In genomic region chr14:68135028-68135427, GRCh38 we compare ENCODE assay signal across 1 cellular context.
TF ChIP-seq lines count a peak whose summit lies in the region.

No MANE protein-coding gene starts in this region.

TF ChIP-seq in GM12878, 131 proteins besides CTCF, POLR2A, EP300 and RAD21 (continued from another document):
- TF ChIP-seq KDM1A (IDR thresholded peaks at IDR 0.05; ENCODE audit: borderline replicate concordance) (no peak), SUZ12 (IDR thresholded peaks at IDR 0.05; ENCODE audit: unreplicated experiment) (no peak), IKZF2 (IDR thresholded peaks at IDR 0.05) (0 out of 4 replicates have a peak, but pooled peaks of 1 of the 2 experiments have one; percentile 35), ZBTB4 (CRISPR knock-in tag; IDR thresholded peaks at IDR 0.05) (no peak), ZBTB33 (IDR thresholded peaks at IDR 0.05) (no peak), SIX5 (IDR thresholded peaks at IDR 0.05; ENCODE audit: low read depth, low read length, severe bottlenecking) (no peak), JUNB (IDR thresholded peaks at IDR 0.05) (peak; percentile 26; the same call in 1 of the 2 replicates), E4F1 (IDR thresholded peaks at IDR 0.05; ENCODE audit: borderline replicate concordance, partially characterized antibody) (no peak), SMAD1 (IDR thresholded peaks at IDR 0.05; ENCODE audit: low read depth, partially characterized antibody) (no peak), BCL3 (IDR thresholded peaks at IDR 0.05; ENCODE audit: borderline replicate concordance, insufficient read depth, low read depth, low read length, poor library complexity, severe bottlenecking) (no peak), NR2C1 (IDR thresholded peaks at IDR 0.05) (no peak), SMC3 (IDR thresholded peaks at IDR 0.05; ENCODE audit: borderline replicate concordance, low read length) (no peak), MTA2 (IDR thresholded peaks at IDR 0.05; ENCODE audit: low read depth) (peak; percentile 85), ZNF24 (IDR thresholded peaks at IDR 0.05) (peak; percentile 16; the same call in 1 of the 2 replicates), FOS (IDR thresholded peaks at IDR 0.05; ENCODE audit: borderline replicate concordance, extremely low read depth, insufficient read length) (no peak), PML (IDR thresholded peaks at IDR 0.05; ENCODE audit: low read length) (no peak), ATF3 (IDR thresholded peaks at IDR 0.05; ENCODE audit: borderline replicate concordance, extremely low read depth, low read depth, low read length) (no peak), ATF7 (IDR thresholded peaks at IDR 0.05; ENCODE audit: low read depth) (0 out of 2 replicates have a peak, but pooled peaks have one; percentile 48), NKRF (conservative IDR thresholded peaks at IDR 0.05) (no peak), SKIL (IDR thresholded peaks at IDR 0.05; ENCODE audit: low read depth, poor library complexity, severe bottlenecking) (peak; percentile 23), NFXL1 (IDR thresholded peaks at IDR 0.05; ENCODE audit: borderline replicate concordance) (no peak), STAT1 (conservative IDR thresholded peaks at IDR 0.05) (no peak), USF2 (IDR thresholded peaks at IDR 0.05; ENCODE audit: borderline replicate concordance, low read depth, low read length) (no peak; the same call in 1 of the 2 replicates), CEBPZ (IDR thresholded peaks at IDR 0.05; ENCODE audit: low read depth, low read length) (no peak), JUND (IDR thresholded peaks at IDR 0.05; ENCODE audit: low read depth, low read length) (peak; percentile 48; the same call in 1 of the 2 replicates)
